In genomic region chr20:61950631-61951010, GRCh38 we compare ENCODE assay signal across 21 cellular contexts.
"Had no signal": no experiment of that assay in that cellular context is flagged by ENCODE, and none has a peak within 500 bp of the region (broad histone marks: within the 10 kb centered on the region; RNA-seq: fewer than 3 reads in every experiment).

No MANE protein-coding gene starts in this region.

- ATAC-seq: activated T-helper 17 cell treated with anti-CD3 and anti-CD28 coated beads, Interleukin-2, amount 50 U/mL, for 72 hours; mucosa of descending colon; T-helper 17 cell had no signal

- H3K4me1 Mint-ChIP-seq: activated T-helper 17 cell treated with anti-CD3 and anti-CD28 coated beads, Interleukin-2, amount 50 U/mL, for 72 hours had no signal

- DNase-seq: activated CD4-positive, alpha-beta T cell treated with anti-CD3 and anti-CD28 coated beads for 4 hours; activated CD4-positive, alpha-beta T cell treated with anti-CD3 and anti-CD28 coated beads, Interleukin-2, amount 50 U/mL, for 48 hours; activated CD4-positive, CD25-positive, alpha-beta regulatory T cell; activated naive CD4-positive, alpha-beta T cell; activated T-cell treated with anti-CD3 and anti-CD28 coated beads, Interleukin-2, amount 50 U/mL, for 24 hours; brain microvascular endothelial cell; central memory CD4-positive, alpha-beta T cell; dermis blood vessel endothelial cell; effector memory CD4-positive, alpha-beta T cell; foreskin melanocyte; glutamatergic neuron; mesenchymal stem cell; nephron progenitor cell; nucleus accumbens; stimulated activated CD4-positive, alpha-beta T cell treated with anti-CD3 and anti-CD28 coated beads, Interleukin-4, amount 100 ng/mL, for 1 hour; stimulated activated naive CD4-positive, alpha-beta T cell; SW 1271; T-helper 17 cell had no signal

- H3K36me3 Mint-ChIP-seq: activated naive CD8-positive, alpha-beta T cell had no signal

- H3K9me3 Mint-ChIP-seq: activated T-cell treated with anti-CD3 and anti-CD28 coated beads, Interleukin-2, amount 50 U/mL, for 24 hours; activated T-helper 17 cell treated with anti-CD3 and anti-CD28 coated beads, Interleukin-2, amount 50 U/mL, for 72 hours had no signal

- H3K27ac Mint-ChIP-seq: activated naive CD8-positive, alpha-beta T cell; activated T-cell treated with anti-CD3 and anti-CD28 coated beads, Interleukin-2, amount 50 U/mL, for 24 hours; activated T-helper 17 cell treated with anti-CD3 and anti-CD28 coated beads, Interleukin-2, amount 50 U/mL, for 72 hours; nephron progenitor cell; T-helper 17 cell had no signal

- H3K4me3 Mint-ChIP-seq: activated naive CD8-positive, alpha-beta T cell; activated T-cell treated with anti-CD3 and anti-CD28 coated beads, Interleukin-2, amount 50 U/mL, for 24 hours; activated T-helper 17 cell treated with anti-CD3 and anti-CD28 coated beads, Interleukin-2, amount 50 U/mL, for 72 hours; nephron progenitor cell; T-helper 17 cell had no signal
